28 cellular contexts compared by ENCODE assay signal in genomic region chr19:56769650-56770049, GRCh38.
"Had no signal": no experiment of that assay in that cellular context is flagged by ENCODE, and none has a peak within 500 bp of the region (broad histone marks: within the 10 kb centered on the region; RNA-seq: fewer than 3 reads in every experiment).

No MANE protein-coding gene starts in this region.

- H3K36me3 Mint-ChIP-seq: stimulated activated effector memory CD8-positive, alpha-beta T cell treated with anti-CD3 and anti-CD28 coated beads, Interleukin-12 subunit alpha, Interleukin-12 subunit beta, amount 100 ng/mL, for 72 hours; type B pancreatic cell had no signal

- H3K27ac Mint-ChIP-seq: stimulated activated effector memory CD8-positive, alpha-beta T cell treated with anti-CD3 and anti-CD28 coated beads, Interleukin-12 subunit alpha, Interleukin-12 subunit beta, amount 100 ng/mL, for 72 hours; stimulated activated memory B cell treated with anti-CD40 and anti-IgM and Interleukin-4, amounts not matched to agents 10 μg/mL and 1 μg/mL and 100 μg/mL, for 72 hours; stimulated activated naive B cell treated with anti-CD40 and anti-IgM and Interleukin-4, amounts not matched to agents 10 μg/mL and 1 μg/mL and 100 μg/mL, for 72 hours; stimulated activated naive CD8-positive, alpha-beta T cell treated with anti-CD3 and anti-CD28 coated beads, Interleukin-15, amount 100 ng/mL, for 72 hours; stimulated activated naive CD8-positive, alpha-beta T cell treated with anti-CD3 and anti-CD28 coated beads, Interleukin-15, Interleukin-2, amounts not matched to agents 100 ng/mL and 50 ng/mL, for 24 hours; type B pancreatic cell had no signal

- H3K4me1 Mint-ChIP-seq: stimulated activated memory B cell treated with anti-CD40 and anti-IgM and Interleukin-4, amounts not matched to agents 10 μg/mL and 1 μg/mL and 100 μg/mL, for 72 hours had no signal

- DNase-seq: stimulated activated CD4-positive, alpha-beta T cell treated with anti-CD3 and anti-CD28 coated beads, Interleukin-2, amount 100 ng/mL, for 48 hours; stimulated activated CD4-positive, alpha-beta T cell treated with anti-CD3 and anti-CD28 coated beads, Interleukin-4, amount 100 ng/mL, for 1 hour; stimulated activated CD4-positive, alpha-beta T cell treated with anti-CD3 and anti-CD28 coated beads, Interleukin-4, amount 100 ng/mL, for 24 hours; stimulated activated CD4-positive, alpha-beta T cell treated with anti-CD3 and anti-CD28 coated beads, Interleukin-4, amount 100 ng/mL, for 4 hours; stimulated activated CD8-positive, alpha-beta memory T cell treated with anti-CD3 and anti-CD28 coated beads, Interleukin-4, amount 100 ng/mL, for 48 hours; stimulated activated naive B cell treated with anti-CD40 and anti-IgM and Interleukin-4, amounts not matched to agents 10 μg/mL and 1 μg/mL and 100 μg/mL, for 72 hours; stimulated activated naive CD4-positive, alpha-beta T cell; stimulated activated naive CD4-positive, alpha-beta T cell treated with Interleukin-2 at 50 U/mL for 16 hours; stimulated activated naive CD8-positive, alpha-beta T cell treated with anti-CD3 and anti-CD28 coated beads, Interleukin-15, amount 100 ng/mL, for 72 hours; stimulated activated naive CD8-positive, alpha-beta T cell treated with anti-CD3 and anti-CD28 coated beads, Interleukin-15, Interleukin-2, amounts not matched to agents 100 U/mL and 50 U/mL, for 24 hours; stomach; substantia nigra; testis; thyroid gland; tibial artery; transverse colon; trophoblast cell; upper lobe of left lung; upper lobe of right lung; uterus had no signal

- ATAC-seq: stimulated activated effector memory CD8-positive, alpha-beta T cell treated with anti-CD3 and anti-CD28 coated beads, Interleukin-12 subunit alpha, Interleukin-12 subunit beta, amount 100 ng/mL, for 72 hours; stimulated activated memory B cell treated with anti-CD40 and anti-IgM and Interleukin-4, amounts not matched to agents 10 μg/mL and 1 μg/mL and 100 μg/mL, for 72 hours; stimulated activated naive B cell treated with anti-CD40 and anti-IgM and Interleukin-4, amounts not matched to agents 10 μg/mL and 1 μg/mL and 100 μg/mL, for 72 hours; stimulated activated naive CD8-positive, alpha-beta T cell treated with anti-CD3 and anti-CD28 coated beads, Interleukin-15, amount 100 ng/mL, for 72 hours; stimulated activated naive CD8-positive, alpha-beta T cell treated with anti-CD3 and anti-CD28 coated beads, Interleukin-15, Interleukin-2, amounts not matched to agents 100 U/mL and 50 U/mL, for 24 hours; upper lobe of right lung had no signal

- H3K27me3 Mint-ChIP-seq: stimulated activated naive CD8-positive, alpha-beta T cell treated with anti-CD3 and anti-CD28 coated beads, Interleukin-15, amount 100 ng/mL, for 72 hours; type B pancreatic cell had no signal

- H3K27ac ChIP-seq: stomach, suprapubic skin, testis, thoracic aorta, thyroid gland, tibial artery, tibial nerve, transverse colon, upper lobe of left lung, upper lobe of right lung, uterus, vagina had no signal

- H3K4me3 Mint-ChIP-seq: stimulated activated effector memory CD8-positive, alpha-beta T cell treated with anti-CD3 and anti-CD28 coated beads, Interleukin-12 subunit alpha, Interleukin-12 subunit beta, amount 100 ng/mL, for 72 hours; stimulated activated memory B cell treated with anti-CD40 and anti-IgM and Interleukin-4, amounts not matched to agents 10 μg/mL and 1 μg/mL and 100 μg/mL, for 72 hours; stimulated activated naive B cell treated with anti-CD40 and anti-IgM and Interleukin-4, amounts not matched to agents 10 μg/mL and 1 μg/mL and 100 μg/mL, for 72 hours; stimulated activated naive CD8-positive, alpha-beta T cell treated with anti-CD3 and anti-CD28 coated beads, Interleukin-15, amount 100 ng/mL, for 72 hours; stimulated activated naive CD8-positive, alpha-beta T cell treated with anti-CD3 and anti-CD28 coated beads, Interleukin-15, Interleukin-2, amounts not matched to agents 100 ng/mL and 50 ng/mL, for 24 hours; type B pancreatic cell had no signal
